2 cellular contexts compared by ENCODE assay signal in the genomic region with DNA sequence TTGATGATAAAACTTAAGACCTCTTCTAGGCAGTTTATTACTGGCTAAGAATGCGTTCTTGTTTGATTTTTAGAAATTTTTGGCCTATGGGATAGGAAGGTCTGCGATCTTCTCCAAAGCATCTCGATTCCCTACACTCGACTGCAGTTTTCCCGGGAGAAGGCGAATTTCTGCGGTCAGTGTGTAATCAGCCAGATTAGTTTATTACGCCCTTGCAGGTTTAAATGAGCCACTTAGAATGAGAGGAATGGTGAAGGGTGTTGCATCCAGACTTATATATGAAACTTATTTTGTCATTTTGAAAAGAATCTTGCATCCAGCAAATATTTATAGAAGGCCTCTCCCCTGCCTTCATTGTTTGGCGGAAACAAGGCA.
TF ChIP-seq lines count a peak whose summit lies in the region.

No MANE protein-coding gene starts in this region.

TF ChIP-seq in SK-N-SH, 30 proteins besides CTCF, POLR2A, EP300 and RAD21 (continued from another document):
- TF ChIP-seq, protein P1, sequence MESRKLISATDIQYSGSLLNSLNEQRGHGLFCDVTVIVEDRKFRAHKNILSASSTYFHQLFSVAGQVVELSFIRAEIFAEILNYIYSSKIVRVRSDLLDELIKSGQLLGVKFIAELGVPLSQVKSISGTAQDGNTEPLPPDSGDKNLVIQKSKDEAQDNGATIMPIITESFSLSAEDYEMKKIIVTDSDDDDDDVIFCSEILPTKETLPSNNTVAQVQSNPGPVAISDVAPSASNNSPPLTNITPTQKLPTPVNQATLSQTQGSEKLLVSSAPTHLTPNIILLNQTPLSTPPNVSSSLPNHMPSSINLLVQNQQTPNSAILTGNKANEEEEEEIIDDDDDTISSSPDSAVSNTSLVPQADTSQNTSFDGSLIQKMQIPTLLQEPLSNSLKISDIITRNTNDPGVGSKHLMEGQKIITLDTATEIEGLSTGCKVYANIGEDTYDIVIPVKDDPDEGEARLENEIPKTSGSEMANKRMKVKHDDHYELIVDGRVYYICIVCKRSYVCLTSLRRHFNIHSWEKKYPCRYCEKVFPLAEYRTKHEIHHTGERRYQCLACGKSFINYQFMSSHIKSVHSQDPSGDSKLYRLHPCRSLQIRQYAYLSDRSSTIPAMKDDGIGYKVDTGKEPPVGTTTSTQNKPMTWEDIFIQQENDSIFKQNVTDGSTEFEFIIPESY (IDR thresholded peaks at IDR 0.05; ENCODE audit: borderline replicate concordance, low read depth): no peak

TF ChIP-seq in SK-N-SH treated with all-trans-retinoic acid at 6 μM for 48 hours, 23 proteins besides CTCF, POLR2A, EP300 and RAD21 (continued from another document):
- TF ChIP-seq BACH2 (CRISPR knock-in tag; IDR thresholded peaks at IDR 0.05; ENCODE audit: borderline replicate concordance): no peak
- TF ChIP-seq ZNF8 (CRISPR knock-in tag; IDR thresholded peaks at IDR 0.05): no peak
- no peak for TF ChIP-seq OSR1 (CRISPR knock-in tag; IDR thresholded peaks at IDR 0.05)
- TF ChIP-seq TCF4 (CRISPR knock-in tag; IDR thresholded peaks at IDR 0.05; ENCODE audit: borderline replicate concordance): no peak
- TF ChIP-seq ZNF70 (CRISPR knock-in tag; IDR thresholded peaks at IDR 0.05): no peak
- TF ChIP-seq SNAI2 (CRISPR knock-in tag; IDR thresholded peaks at IDR 0.05): no peak
- TF ChIP-seq, protein P2, sequence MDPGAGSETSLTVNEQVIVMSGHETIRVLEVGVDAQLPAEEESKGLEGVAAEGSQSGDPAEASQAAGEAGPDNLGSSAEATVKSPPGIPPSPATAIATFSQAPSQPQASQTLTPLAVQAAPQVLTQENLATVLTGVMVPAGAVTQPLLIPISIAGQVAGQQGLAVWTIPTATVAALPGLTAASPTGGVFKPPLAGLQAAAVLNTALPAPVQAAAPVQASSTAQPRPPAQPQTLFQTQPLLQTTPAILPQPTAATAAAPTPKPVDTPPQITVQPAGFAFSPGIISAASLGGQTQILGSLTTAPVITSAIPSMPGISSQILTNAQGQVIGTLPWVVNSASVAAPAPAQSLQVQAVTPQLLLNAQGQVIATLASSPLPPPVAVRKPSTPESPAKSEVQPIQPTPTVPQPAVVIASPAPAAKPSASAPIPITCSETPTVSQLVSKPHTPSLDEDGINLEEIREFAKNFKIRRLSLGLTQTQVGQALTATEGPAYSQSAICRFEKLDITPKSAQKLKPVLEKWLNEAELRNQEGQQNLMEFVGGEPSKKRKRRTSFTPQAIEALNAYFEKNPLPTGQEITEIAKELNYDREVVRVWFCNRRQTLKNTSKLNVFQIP (CRISPR knock-in tag; IDR thresholded peaks at IDR 0.05; ENCODE audit: borderline replicate concordance, low read depth): no peak
- TF ChIP-seq, protein P3, sequence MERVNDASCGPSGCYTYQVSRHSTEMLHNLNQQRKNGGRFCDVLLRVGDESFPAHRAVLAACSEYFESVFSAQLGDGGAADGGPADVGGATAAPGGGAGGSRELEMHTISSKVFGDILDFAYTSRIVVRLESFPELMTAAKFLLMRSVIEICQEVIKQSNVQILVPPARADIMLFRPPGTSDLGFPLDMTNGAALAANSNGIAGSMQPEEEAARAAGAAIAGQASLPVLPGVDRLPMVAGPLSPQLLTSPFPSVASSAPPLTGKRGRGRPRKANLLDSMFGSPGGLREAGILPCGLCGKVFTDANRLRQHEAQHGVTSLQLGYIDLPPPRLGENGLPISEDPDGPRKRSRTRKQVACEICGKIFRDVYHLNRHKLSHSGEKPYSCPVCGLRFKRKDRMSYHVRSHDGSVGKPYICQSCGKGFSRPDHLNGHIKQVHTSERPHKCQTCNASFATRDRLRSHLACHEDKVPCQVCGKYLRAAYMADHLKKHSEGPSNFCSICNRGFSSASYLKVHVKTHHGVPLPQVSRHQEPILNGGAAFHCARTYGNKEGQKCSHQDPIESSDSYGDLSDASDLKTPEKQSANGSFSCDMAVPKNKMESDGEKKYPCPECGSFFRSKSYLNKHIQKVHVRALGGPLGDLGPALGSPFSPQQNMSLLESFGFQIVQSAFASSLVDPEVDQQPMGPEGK (CRISPR knock-in tag; IDR thresholded peaks at IDR 0.05; ENCODE audit: borderline replicate concordance): no peak
- no peak for TF ChIP-seq GLIS3 (CRISPR knock-in tag; IDR thresholded peaks at IDR 0.05)
TF ChIP-seq in SK-N-SH treated with all-trans-retinoic acid at 6 μM for 48 hours: peak in this region for 0.
